26 cellular contexts compared by ENCODE assay signal in the genomic region with DNA sequence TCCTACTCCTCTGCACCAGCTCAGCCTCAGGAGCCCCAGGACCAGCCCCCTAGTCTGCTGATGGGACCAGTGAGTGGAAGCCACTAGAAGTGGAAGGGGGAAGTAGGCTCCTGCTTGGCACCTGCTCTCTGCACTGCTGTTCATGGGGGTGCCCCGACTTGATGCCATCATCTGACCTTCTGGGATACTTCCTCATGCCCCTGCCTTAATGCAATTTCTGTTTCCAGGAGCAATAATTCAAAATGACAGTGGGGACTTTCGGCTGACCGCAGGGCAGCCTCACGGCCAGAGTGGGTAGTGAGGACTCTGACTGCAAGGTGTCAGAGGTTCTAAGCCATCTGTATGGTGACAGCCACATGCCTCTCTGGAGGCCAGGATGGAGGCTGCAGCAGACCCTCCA.
"Had no signal": no experiment of that assay in that cellular context is flagged by ENCODE, and none has a peak within 500 bp of the region (broad histone marks: within the 10 kb centered on the region; RNA-seq: fewer than 3 reads in every experiment).

No MANE protein-coding gene starts in this region.

- H3K27me3 ChIP-seq: neural progenitor cell, neutrophil, ovary, testis, thyroid gland, transverse colon, upper lobe of right lung had no signal

- H2AFZ ChIP-seq: neural progenitor cell had no signal

- H3K9me3 ChIP-seq: left ventricle myocardium inferior, neutrophil, ovary, stomach, testis, thyroid gland, transverse colon, upper lobe of right lung had no signal

- H3K36me3 ChIP-seq: left ventricle myocardium inferior, neural progenitor cell, neutrophil, ovary, stomach, thyroid gland, transverse colon, upper lobe of right lung had no signal

- H3K4me1 ChIP-seq: neural progenitor cell, testis, thyroid gland, transverse colon, upper lobe of right lung had no signal

- H3K9ac ChIP-seq: neural progenitor cell had no signal

- DNase-seq: islet precursor cell; left ventricle myocardium inferior; mesendoderm; naive B cell; natural killer cell; nephron progenitor cell; occipital lobe; ovary; retina; right cardiac atrium; stimulated activated CD4-positive, alpha-beta T cell treated with anti-CD3 and anti-CD28 coated beads, Interleukin-12 subunit alpha, Interleukin-12 subunit beta, amount 100 ng/mL, for 4 hours; stimulated activated CD4-positive, alpha-beta T cell treated with anti-CD3 and anti-CD28 coated beads, Interleukin-15, amount 100 ng/mL, for 24 hours; stimulated activated CD4-positive, alpha-beta T cell treated with anti-CD3 and anti-CD28 coated beads, Interleukin-2, amount 100 ng/mL, for 24 hours; stimulated activated CD4-positive, alpha-beta T cell treated with anti-CD3 and anti-CD28 coated beads, Interleukin-4, amount 100 ng/mL, for 1 hour; stimulated activated naive B cell treated with anti-CD40 and anti-IgM and Interleukin-4, amounts not matched to agents 10 μg/mL and 1 μg/mL and 100 μg/mL, for 72 hours; stimulated activated naive CD8-positive, alpha-beta T cell treated with anti-CD3 and anti-CD28 coated beads, Interleukin-15, Interleukin-2, amounts not matched to agents 100 U/mL and 50 U/mL, for 24 hours; stomach; testis; thyroid gland; transverse colon; upper lobe of right lung had no signal

- ATAC-seq: natural killer cell; right cardiac atrium; sciatic nerve; stimulated activated naive CD8-positive, alpha-beta T cell treated with anti-CD3 and anti-CD28 coated beads, Interleukin-15, Interleukin-2, amounts not matched to agents 100 U/mL and 50 U/mL, for 24 hours; upper lobe of right lung had no signal

- H3K27ac ChIP-seq: left ventricle myocardium inferior, neural progenitor cell, neutrophil, ovary, skin epidermis, stomach, testis, thyroid gland, transverse colon, upper lobe of right lung had no signal

- H3K4me3 ChIP-seq: left ventricle myocardium inferior, lung, neural progenitor cell, ovary, skin epidermis, stomach, testis, thyroid gland, transverse colon, upper lobe of right lung had no signal

- H3K4me2 ChIP-seq: neural progenitor cell had no signal
